In genomic region chr6:118581489-118581959, GRCh38 we compare ENCODE assay signal across 10 cellular contexts. TPM values are rescaled to one million over a fixed set of nuclear protein-coding genes. Genes with fewer than 3 reads are reported as not detected.
A peak's percentile ranks its signal among the peaks of the same experiment; 100 is the strongest.
DNase-seq lines count a peak whose midpoint lies in the region; ATAC-seq, FAIRE-seq and TF ChIP-seq lines count a peak whose summit lies in the region.
"Had no signal": no experiment of that assay in that cellular context is flagged by ENCODE, and none has a peak within 500 bp of the region (broad histone marks: within the 10 kb centered on the region; RNA-seq: fewer than 3 reads in every experiment).

No MANE protein-coding gene starts in this region.

- TF ChIP-seq EP300 in K562 (IDR thresholded peaks at IDR 0.05; ENCODE audit: low read length) = peak; percentile 22; the same call in 1 of the 2 replicates
- no peak for TF ChIP-seq EP300 in HepG2 (IDR thresholded peaks at IDR 0.05; ENCODE audit: low read depth in 2 of 2, low read length in 2 of 2)
- TF ChIP-seq EP300 in HepG2 (CRISPR knock-in tag; IDR thresholded peaks at IDR 0.05; ENCODE audit: borderline replicate concordance) = no peak

- no peak overlapping the region for H3K4me3 Mint-ChIP-seq in stimulated activated naive CD8-positive, alpha-beta T cell treated with anti-CD3 and anti-CD28 coated beads, Interleukin-15, amount 100 ng/mL, for 72 hours

- TF ChIP-seq CTCF in A673 (conservative IDR thresholded peaks at IDR 0.05; ENCODE audit: low read depth, low read length) (no peak), K562 (IDR thresholded peaks at IDR 0.05 in 2 of 3, conservative IDR thresholded peaks at IDR 0.05 in 1 of 3; ENCODE audit: insufficient read depth in 2 of 3, low read depth in 1 of 3, low read length in 3 of 3) (no peak), HepG2 (CRISPR knock-in tag; IDR thresholded peaks at IDR 0.05) (no peak)

- H2AFZ ChIP-seq in K562 (ENCODE audit: low read depth, low read length) (no peak overlapping the region), HepG2 (ENCODE audit: low read length) (no peak overlapping the region)

- CTCF ChIA-PET in A673 (lab: Charles Lee) (interaction anchor here (1.3 to 1.7 kb wide), 2 partner anchors 606 to 741 kb away, joined by 5 read pairs; no protein-coding TSS in a partner anchor), K562 (lab: Yijun Ruan, JAX; ENCODE audit: low intra/inter-chr PET ratio) (interaction anchor here (0.6 to 1.1 kb wide), 4 partner anchors 31 to 531 kb away, joined by 3 read pairs; no protein-coding TSS in a partner anchor), HepG2 (lab: Yijun Ruan, JAX; ENCODE audit: low intra/inter-chr PET ratio, low total read pairs) (interaction anchor here (1.2 to 2.0 kb wide), 3 partner anchors 298 to 741 kb away, joined by 8 to 25 read pairs (median 16); no protein-coding TSS in a partner anchor)

- WGBS in K562 (ENCODE audit: insufficient coverage, low coverage, missing lambda C conversion rate) = 32% methylated on average over 5 of the region's 5 CpGs
- 38% methylated on average over 5 of the region's 5 CpGs for WGBS in HepG2 (ENCODE audit: low lambda C conversion rate)

- H3K79me2 ChIP-seq in K562 (ENCODE audit: control insufficient read depth, insufficient read depth, low read length) (no peaks in the 10 kb centered on the region), HepG2 (ENCODE audit: insufficient read depth, low read length) (no peaks in the 10 kb centered on the region)

- intact Hi-C loops in A673 (cut with micrococcal nuclease; ENCODE audit: unreplicated experiment) = loop anchor here (1.0 to 10.0 kb wide), 4 partner anchors 38 to 741 kb away; no protein-coding TSS in a partner anchor
- intact Hi-C loops in K562 (cut with micrococcal nuclease) = loop anchor here (1.0 to 2.0 kb wide), 3 partner anchors 29 to 297 kb away; no protein-coding TSS in a partner anchor
- intact Hi-C loops in HepG2 (cut with micrococcal nuclease; ENCODE audit: unreplicated experiment) = loop anchor here (2.0 to 10.0 kb wide), 2 partner anchors 17 to 1127 kb away; no protein-coding TSS in a partner anchor

- H3K27ac ChIP-seq in A673 (ENCODE audit: low read depth, low read length, poor library complexity, severe bottlenecking) = no peak overlapping the region
- no peak overlapping the region for H3K27ac ChIP-seq in K562 (ENCODE audit: extremely low read depth, low read depth, low read length)
- H3K27ac ChIP-seq in HepG2 (ENCODE audit: extremely low read length, insufficient read depth, low read length) = no peak overlapping the region
- H3K27ac ChIP-seq: Peyer's patch had no signal

- H3K27me3 ChIP-seq in A673 (replicated peaks; ENCODE audit: insufficient read depth, low read depth, low read length, poor library complexity) = no peaks in the 10 kb centered on the region
- H3K27me3 ChIP-seq in K562 (ENCODE audit: control insufficient read depth in 2 of 2, insufficient read depth in 2 of 2, low read length in 2 of 2) = no peaks in the 10 kb centered on the region
- no peaks in the 10 kb centered on the region; a peak in 1 of 5 replicates for H3K27me3 ChIP-seq in HepG2 (ENCODE audit: control insufficient read depth in 1 of 2, insufficient read depth in 2 of 2, low read length in 2 of 2)
- H3K27me3 ChIP-seq: Peyer's patch had no signal

- DNase-seq in A673 (ENCODE audit: low spot score) (peak; percentile 39), HT1080 (ENCODE audit: low read depth) (peak; percentile 54), K562 (ENCODE audit: extremely low read depth in 1 of 4, low spot score in 3 of 4) (peak; percentile 17 to 57 (median 28)), HepG2 (ENCODE audit: low spot score) (no peak), hypothalamus (lab: John Stamatoyannopoulos, UW) (no peak), NCI-H2029 treated with DMSO at 0.1 percent for 48 hours (lab: John Stamatoyannopoulos, UW) (no peak)
- DNase-seq in stimulated activated naive CD8-positive, alpha-beta T cell treated with anti-CD3 and anti-CD28 coated beads, Interleukin-15, amount 100 ng/mL, for 72 hours = no peak
- DNase-seq: COR-L47 had no signal

- H3K9me1 ChIP-seq in K562 (ENCODE audit: control insufficient read depth, insufficient read depth, low read length) = no peaks in the 10 kb centered on the region

- in situ Hi-C loops in K562 (cut with MboI) (no loop called here), HepG2 (cut with HindIII; ENCODE audit: extremely low pct_ligation_motif_present, low pct_unique_long_range_greater_than_20kb) (loop anchor here (25.0 kb wide), 2 partner anchors 594 to 744 kb away; no protein-coding TSS in a partner anchor)

- TF ChIP-seq POLR2A in K562 (conservative IDR thresholded peaks at IDR 0.05) (no peak), HepG2 (IDR thresholded peaks at IDR 0.05; ENCODE audit: insufficient read depth in 1 of 2, low read depth in 2 of 2, low read length in 2 of 2) (no peak)

- peaks cover 19% of the 10 kb centered on the region for H3K4me1 Mint-ChIP-seq in stimulated activated naive CD8-positive, alpha-beta T cell treated with anti-CD3 and anti-CD28 coated beads, Interleukin-15, amount 100 ng/mL, for 72 hours

- no peaks in the 10 kb centered on the region for H3K4me1 ChIP-seq in A673 (ENCODE audit: insufficient read depth, low read length, poor library complexity, severe bottlenecking)
- H3K4me1 ChIP-seq in K562 (replicated peaks in 1 of 2; ENCODE audit: control insufficient read depth in 2 of 2, insufficient read depth in 2 of 2, low read length in 2 of 2) = peaks cover 0 to 14% of the 10 kb centered on the region in 2 experiments; a peak in 3 of 5 replicates
- H3K4me1 ChIP-seq in HepG2 (ENCODE audit: insufficient read depth, low read length) = no peaks in the 10 kb centered on the region
- H3K4me1 ChIP-seq: Peyer's patch had no signal

- no peak overlapping the region for H3K4me2 ChIP-seq in K562 (ENCODE audit: insufficient read depth, low read length)
- H3K4me2 ChIP-seq in HepG2 (ENCODE audit: low read depth, low read length) = no peak overlapping the region

- peaks cover 12% of the 10 kb centered on the region for H3K9me3 ChIP-seq in A673 (ENCODE audit: low read depth, low read length, poor library complexity, severe bottlenecking)
- H3K9me3 ChIP-seq in K562 (replicated peaks; ENCODE audit: control insufficient read depth, insufficient read depth, low read depth, low read length) = peaks cover 3% of the 10 kb centered on the region
- peaks cover 10% of the 10 kb centered on the region; the same call in 1 of the 2 replicates for H3K9me3 ChIP-seq in HepG2 (ENCODE audit: low read length)

- BruUV-seq in A673 (replicated peaks; lab: Mats Ljungman, UMichigan) (no TSS peak), K562 (replicated peaks; lab: Mats Ljungman, UMichigan) (no TSS peak), HepG2 (replicated peaks; lab: Mats Ljungman, UMichigan) (no TSS peak)

- POLR2A ChIA-PET in A673 (lab: Charles Lee; ENCODE audit: low non-redundant PET) (no interaction called here), K562 (lab: Yijun Ruan, JAX) (no interaction called here), HepG2 (lab: Yijun Ruan, JAX) (no interaction called here)

- TF ChIP-seq RAD21 in K562 (CRISPR knock-in tag; conservative IDR thresholded peaks at IDR 0.05 in 1 of 2, IDR thresholded peaks at IDR 0.05 in 1 of 2) = 0 out of 4 replicates have a peak, but pooled peaks of 1 of the 2 experiments have one; percentile 3
- TF ChIP-seq RAD21 in HepG2 (CRISPR knock-in tag; IDR thresholded peaks at IDR 0.05) = no peak

- no peak overlapping the region for H3K27ac Mint-ChIP-seq in stimulated activated naive CD8-positive, alpha-beta T cell treated with anti-CD3 and anti-CD28 coated beads, Interleukin-15, amount 100 ng/mL, for 72 hours

- peaks cover 30 to 37% of the 10 kb centered on the region in 2 donors for H3K9me3 Mint-ChIP-seq in stimulated activated naive CD8-positive, alpha-beta T cell treated with anti-CD3 and anti-CD28 coated beads, Interleukin-15, amount 100 ng/mL, for 72 hours

- H3K9ac ChIP-seq in K562 (ENCODE audit: insufficient read depth in 1 of 2, low read depth in 2 of 2, low read length in 2 of 2) = peak overlapping the region in 1 of 2 experiments; percentile 27; a peak in 1 of 4 replicates
- no peak overlapping the region for H3K9ac ChIP-seq in HepG2 (ENCODE audit: insufficient read depth, low read depth, low read length)

- peak; percentile 86 for ATAC-seq in K562
- ATAC-seq in HepG2 = peak; percentile 29
- ATAC-seq in HG03280 (IDR thresholded peaks at IDR 0.05; ENCODE audit: unreplicated experiment) = no peak
- ATAC-seq in stimulated activated naive CD8-positive, alpha-beta T cell treated with anti-CD3 and anti-CD28 coated beads, Interleukin-15, amount 100 ng/mL, for 72 hours = no peak

- H3K27me3 Mint-ChIP-seq in stimulated activated naive CD8-positive, alpha-beta T cell treated with anti-CD3 and anti-CD28 coated beads, Interleukin-15, amount 100 ng/mL, for 72 hours = no peaks in the 10 kb centered on the region

- H3K4me3 ChIP-seq in A673 (ENCODE audit: low read depth, low read length, poor library complexity, severe bottlenecking) (no peak overlapping the region), K562 (no peak overlapping the region), HepG2 (replicated peaks in 1 of 3; ENCODE audit: insufficient read depth in 1 of 3, low read depth in 2 of 3, low read length in 3 of 3) (no peak overlapping the region)
- H3K4me3 ChIP-seq: Peyer's patch had no signal

- H4K20me1 ChIP-seq in K562 (replicated peaks; ENCODE audit: control insufficient read depth, insufficient read depth, low read length) (no peaks in the 10 kb centered on the region), HepG2 (ENCODE audit: insufficient read depth, low read length) (no peaks in the 10 kb centered on the region)

- H3K36me3 ChIP-seq in A673 (ENCODE audit: insufficient read depth, low read length, poor library complexity, severe bottlenecking) (no peaks in the 10 kb centered on the region), K562 (ENCODE audit: control insufficient read depth, insufficient read depth, low read length) (no peaks in the 10 kb centered on the region), HepG2 (replicated peaks in 1 of 2; ENCODE audit: control insufficient read depth in 1 of 2, insufficient read depth in 2 of 2, low read length in 2 of 2) (no peaks in the 10 kb centered on the region)
- H3K36me3 ChIP-seq: Peyer's patch had no signal

- FAIRE-seq in K562 (lab: Jason Lieb, UNC) (no peak), HepG2 (lab: Jason Lieb, UNC) (no peak)

RNA-seq across cellular contexts. Expression of gene PLN, which starts 33.4 kb away (rescaled TPM):
- total RNA-seq in A673 (2021) (not detected in 2 replicates), K562 (2014; rRNA removed) (not detected in 2 replicates), K562 (2014; rRNA removed; fragmentation: Illumina TruSeq; extraction: Trizol) (not detected in 2 replicates), K562 (2015; rRNA removed; fragmentation: Illumina TruSeq; extraction: Trizol) (not detected in 2 replicates), K562 (2021) (0.09 TPM in 1 of 2 replicates, not detected in the other), HepG2 (2016; rRNA removed; fragmentation: Illumina TruSeq; extraction: Trizol) (not detected in 2 replicates)
- total RNA-seq in HT1080 (2014; rRNA removed; shearing (Covaris generic)) = not detected in 2 replicates
- polyA plus RNA-seq in HT1080 (2015; cell fraction: cytosol; rRNA removed) = not detected in 2 replicates
- polyA plus RNA-seq in HT1080 (2015; cell fraction: nucleus; rRNA removed) = 0.31 TPM in 1 of 2 replicates, not detected in the other
- total RNA-seq in K562 (2011; cell fraction: chromatin; rRNA removed; ENCODE audit: low replicate concordance) = not detected in 2 replicates
- not detected in 2 replicates for total RNA-seq in K562 (2011; cell fraction: nucleolus; rRNA removed)
- 0.31 TPM in 1 of 2 replicates, not detected in the other for total RNA-seq in K562 (2011; cell fraction: nucleoplasm; rRNA removed)
- polyA plus RNA-seq in K562 (2011; rRNA removed) (0.03 and 0.05 TPM in 2 replicates), K562 (2014; fragmentation: Illumina TruSeq; extraction: Trizol) (not detected in 2 replicates), K562 (2014; fragmentation: Nextera tagmentation; extraction: Ambion mirVana) (under 1 TPM; 0.03 to 0.30 TPM), K562 (2014; rRNA removed) (not detected in 2 replicates), HepG2 (2011; rRNA removed) (not detected in 2 replicates)
- polyA plus RNA-seq in K562 (2011; cell fraction: cytosol; rRNA removed) = not detected in 2 replicates
- not detected in 2 replicates for polyA plus RNA-seq in K562 (2011; cell fraction: nucleus; rRNA removed)
- polyA plus RNA-seq in K562 (2012) = 0.08 TPM in 1 of 2 replicates, not detected in the other
- 0.15 TPM in 1 of 2 replicates, not detected in the other for polyA minus RNA-seq in K562 (2011; rRNA and poly(A)+ RNA removed)
- polyA minus RNA-seq in K562 (2011; cell fraction: cytosol; rRNA and poly(A)+ RNA removed) = not detected in 2 replicates
- 0.33 TPM in 1 of 2 replicates, not detected in the other for polyA minus RNA-seq in K562 (2011; cell fraction: nucleus; rRNA and poly(A)+ RNA removed)
- total RNA-seq in HepG2 (2016; cell fraction: cytosol; rRNA removed; fragmentation: Illumina TruSeq; extraction: Trizol; ENCODE audit: low read depth) = not detected in 2 replicates
- total RNA-seq in HepG2 (2016; cell fraction: insoluble cytoplasmic fraction; rRNA removed; fragmentation: Illumina TruSeq; extraction: Trizol) = not detected in 2 replicates
- not detected in 2 replicates for total RNA-seq in HepG2 (2016; cell fraction: membrane; rRNA removed; fragmentation: Illumina TruSeq; extraction: Trizol)
- not detected in 2 replicates for total RNA-seq in HepG2 (2016; cell fraction: nucleus; rRNA removed; fragmentation: Illumina TruSeq; extraction: Trizol)
- polyA plus RNA-seq in HepG2 (2011; cell fraction: cytosol; rRNA removed) = not detected in 2 replicates
- not detected in 2 replicates for polyA plus RNA-seq in HepG2 (2011; cell fraction: nucleus; rRNA removed)
- not detected in 2 replicates for polyA plus RNA-seq in HepG2 (2012)
- polyA plus RNA-seq in HepG2 (2016; cell fraction: cytosol; fragmentation: Illumina TruSeq; extraction: Trizol; ENCODE audit: low read depth) = not detected in 2 replicates
- not detected in 2 replicates for polyA plus RNA-seq in HepG2 (2016; cell fraction: insoluble cytoplasmic fraction; fragmentation: Illumina TruSeq; extraction: Trizol; ENCODE audit: low read depth)
- polyA plus RNA-seq in HepG2 (2016; cell fraction: membrane; fragmentation: Illumina TruSeq; extraction: Trizol; ENCODE audit: low read depth) = not detected in 2 replicates
- not detected in 2 replicates for polyA plus RNA-seq in HepG2 (2016; cell fraction: nucleus; fragmentation: Illumina TruSeq; extraction: Trizol; ENCODE audit: insufficient read depth, low read depth)
- polyA minus RNA-seq in HepG2 (2011; rRNA and poly(A)+ RNA removed; ENCODE audit: low replicate concordance) = not detected in 2 replicates
- not detected in 2 replicates for polyA minus RNA-seq in HepG2 (2011; cell fraction: cytosol; rRNA and poly(A)+ RNA removed)
- not detected in 2 replicates for polyA minus RNA-seq in HepG2 (2011; cell fraction: nucleus; rRNA and poly(A)+ RNA removed)

Comparison
In these comparisons a context has a peak if more than half of its experiments do, and no peak if none do; other contexts are left out.
1. DNase-seq: peak in A673 (single experiment), HT1080 (single experiment) and K562 (4 of 4); none in HepG2 (single experiment), hypothalamus (0 of 51), NCI-H2029 treated with DMSO at 0.1 percent for 48 hours (single experiment) and stimulated activated naive CD8-positive, alpha-beta T cell treated with anti-CD3 and anti-CD28 coated beads, Interleukin-15, amount 100 ng/mL, for 72 hours (0 of 2).
2. ATAC-seq: peak in K562 (single experiment) and HepG2 (single experiment); none in HG03280 (single experiment) and stimulated activated naive CD8-positive, alpha-beta T cell treated with anti-CD3 and anti-CD28 coated beads, Interleukin-15, amount 100 ng/mL, for 72 hours (single experiment).